22 cellular contexts compared by ENCODE assay signal in genomic region chr1:51302746-51303145, GRCh38. TPM values are rescaled to one million over a fixed set of nuclear protein-coding genes. Genes with fewer than 3 reads are reported as not detected.
DNase-seq lines count a peak whose midpoint lies in the region; ATAC-seq, FAIRE-seq and TF ChIP-seq lines count a peak whose summit lies in the region.
"Had no signal": no experiment of that assay in that cellular context is flagged by ENCODE, and none has a peak within 500 bp of the region (broad histone marks: within the 10 kb centered on the region; RNA-seq: fewer than 3 reads in every experiment).

No MANE protein-coding gene starts in this region.

- 48% methylated on average over 4 of the region's 7 CpGs for WGBS in HepG2 (ENCODE audit: low lambda C conversion rate)
- 52% methylated on average over 3 of the region's 7 CpGs for WGBS in right lobe of liver (ENCODE audit: insufficient coverage, low coverage, low lambda C conversion rate, missing lambda C conversion rate)
- no CpG with 5 or more reads among the region's 7 CpGs for WGBS in neuronal stem cell (ENCODE audit: extremely low coverage in 2 of 2, insufficient read length in 2 of 2, insufficient replicate concordance in 1 of 2), 2 donors
- 90% methylated on average over 7 of the region's 7 CpGs for WGBS in smooth muscle cell (ENCODE audit: low lambda C conversion rate)

- CTCF ChIA-PET in HepG2 (lab: Yijun Ruan, JAX; ENCODE audit: low intra/inter-chr PET ratio, low total read pairs): no interaction called here

- H4K20me1 ChIP-seq in HepG2 (ENCODE audit: insufficient read depth, low read length) (no peaks in the 10 kb centered on the region), smooth muscle cell (ENCODE audit: low read depth) (no peaks in the 10 kb centered on the region)

- H3K9ac ChIP-seq in HepG2 (ENCODE audit: insufficient read depth, low read depth, low read length): no peak overlapping the region
- H3K9ac ChIP-seq in neuronal stem cell (ENCODE audit: low read depth, low read length, poor library complexity): peak overlapping the region; percentile 53
- no peak overlapping the region for H3K9ac ChIP-seq in smooth muscle cell (ENCODE audit: low read depth)
- H3K9ac ChIP-seq: KMS-11 had no signal

- H2AFZ ChIP-seq in HepG2 (ENCODE audit: low read length): no peak overlapping the region
- no peak overlapping the region for H2AFZ ChIP-seq in neuronal stem cell (ENCODE audit: low read length)
- no peak overlapping the region for H2AFZ ChIP-seq in smooth muscle cell (ENCODE audit: low read depth)

- H2BK5ac ChIP-seq in neuronal stem cell (ENCODE audit: low read length): no peak overlapping the region

- no peak overlapping the region for H4K8ac ChIP-seq in neuronal stem cell (ENCODE audit: low read depth, low read length)

- no peaks in the 10 kb centered on the region for H3K9me3 ChIP-seq in HepG2 (ENCODE audit: low read length)
- no peaks in the 10 kb centered on the region for H3K9me3 ChIP-seq in right lobe of liver
- peaks cover 0 to 2% of the 10 kb centered on the region in 2 donors for H3K9me3 ChIP-seq in neuronal stem cell (replicated peaks in 1 of 2; ENCODE audit: control insufficient read depth in 2 of 2, insufficient read depth in 1 of 2, low read depth in 1 of 2, low read length in 2 of 2)
- no peaks in the 10 kb centered on the region for H3K9me3 ChIP-seq in smooth muscle cell (replicated peaks; ENCODE audit: low read depth)
- H3K9me3 ChIP-seq: A549 had no signal

- H3K79me2 ChIP-seq in HepG2 (ENCODE audit: insufficient read depth, low read length) (no peaks in the 10 kb centered on the region), smooth muscle cell (ENCODE audit: low read depth) (no peaks in the 10 kb centered on the region)

- H3K4me1 ChIP-seq in HepG2 (ENCODE audit: insufficient read depth, low read length) (peaks cover 34% of the 10 kb centered on the region), right lobe of liver (peaks cover 0 to 14% (median 4%) of the 10 kb centered on the region in 4 donors), neuronal stem cell (ENCODE audit: control insufficient read depth in 2 of 2, insufficient read depth in 1 of 2, low read depth in 1 of 2, low read length in 2 of 2) (peaks cover 4 to 5% of the 10 kb centered on the region in 2 donors), smooth muscle cell (ENCODE audit: low read depth) (no peaks in the 10 kb centered on the region)

- intact Hi-C loops in HepG2 (cut with micrococcal nuclease; ENCODE audit: unreplicated experiment) (no loop called here), right lobe of liver (cut with DNase I) (no loop called here)

- FAIRE-seq in HepG2 (lab: Jason Lieb, UNC): no peak
- peak; percentile 50 for FAIRE-seq in bronchial epithelial cell (lab: Jason Lieb, UNC)
- FAIRE-seq: A549, H54 had no signal

- H3K27me3 ChIP-seq in HepG2 (ENCODE audit: control insufficient read depth in 1 of 2, insufficient read depth in 2 of 2, low read length in 2 of 2) (no peaks in the 10 kb centered on the region; a peak in 2 of 5 replicates), right lobe of liver (no peaks in the 10 kb centered on the region), bronchial epithelial cell (ENCODE audit: control insufficient read depth, insufficient read depth, low read length) (no peaks in the 10 kb centered on the region), neuronal stem cell (ENCODE audit: control insufficient read depth in 3 of 3, insufficient read depth in 3 of 3, low read depth in 1 of 3, low read length in 3 of 3) (peaks cover 0 to 10% (median 0%) of the 10 kb centered on the region in 3 experiments), smooth muscle cell (ENCODE audit: low read depth) (no peaks in the 10 kb centered on the region)

- no peak overlapping the region for H3K4ac ChIP-seq in neuronal stem cell (ENCODE audit: low read length)

- no peak overlapping the region for H3K27ac ChIP-seq in HepG2 (ENCODE audit: extremely low read length, insufficient read depth, low read length)
- H3K27ac ChIP-seq in right lobe of liver: no peak overlapping the region
- H3K27ac ChIP-seq in neuronal stem cell (replicated peaks; ENCODE audit: low read length): no peak overlapping the region
- no peak overlapping the region for H3K27ac ChIP-seq in smooth muscle cell (ENCODE audit: low read depth)
- H3K27ac ChIP-seq: 22Rv1, C4-2B, HL-60, KMS-11 had no signal

- peak overlapping the region; percentile 1 for H3K18ac ChIP-seq in neuronal stem cell (ENCODE audit: low read length)

- TF ChIP-seq CTCF in HepG2 (CRISPR knock-in tag; IDR thresholded peaks at IDR 0.05): no peak
- no peak for TF ChIP-seq CTCF in right lobe of liver (IDR thresholded peaks at IDR 0.05)
- TF ChIP-seq CTCF in bronchial epithelial cell (IDR thresholded peaks at IDR 0.05; ENCODE audit: insufficient read depth, low read length, severe bottlenecking): no peak
- TF ChIP-seq CTCF in smooth muscle cell (IDR thresholded peaks at IDR 0.05; ENCODE audit: borderline replicate concordance, insufficient read depth, poor library complexity, severe bottlenecking): no peak

- H3K4me2 ChIP-seq in HepG2 (ENCODE audit: low read depth, low read length) (0 out of 2 replicates have a peak overlapping the region, but pooled peaks have one; percentile 18), neuronal stem cell (ENCODE audit: insufficient read depth, low read length, poor library complexity, severe bottlenecking) (no peak overlapping the region), smooth muscle cell (no peak overlapping the region)
- H3K4me2 ChIP-seq: A549, KMS-11 had no signal

- TF ChIP-seq RAD21 in HepG2 (CRISPR knock-in tag; IDR thresholded peaks at IDR 0.05): no peak

- no peak overlapping the region for H3K14ac ChIP-seq in neuronal stem cell (ENCODE audit: low read length)

- H3K79me1 ChIP-seq in neuronal stem cell (ENCODE audit: low read depth, low read length): no peaks in the 10 kb centered on the region

- no TSS peak for BruUV-seq in HepG2 (replicated peaks; lab: Mats Ljungman, UMichigan)

- no peak for DNase-seq in HepG2 (ENCODE audit: low spot score)
- no peak for DNase-seq in right lobe of liver
- peak; percentile 4 for DNase-seq in H4 (ENCODE audit: low spot score)
- DNase-seq in bronchial epithelial cell (ENCODE audit: low read depth): no peak
- no peak for DNase-seq in neuronal stem cell (ENCODE audit: low spot score)
- DNase-seq in KG1 (lab: John Stamatoyannopoulos, UW): no peak
- no peak for DNase-seq in activated gamma-delta T cell treated with Interleukin-2 at 50 U/mL for 16 hours
- DNase-seq in smooth muscle cell (lab: John Stamatoyannopoulos, UW; ENCODE audit: unreplicated experiment): no peak
- DNase-seq: AML-193; CD4-positive, alpha-beta T cell; DMS153; DMS79; GDM1; HCEC 1CT had no signal

- no peak overlapping the region for H2BK12ac ChIP-seq in neuronal stem cell (ENCODE audit: low read length)

- H3F3A ChIP-seq in smooth muscle cell (ENCODE audit: low read depth): no peaks in the 10 kb centered on the region

- H2BK15ac ChIP-seq in neuronal stem cell (ENCODE audit: low read length): no peak overlapping the region

- no peak overlapping the region for H2BK120ac ChIP-seq in neuronal stem cell (ENCODE audit: low read depth, low read length)

- no peak for ATAC-seq in HepG2
- no peak for ATAC-seq in right lobe of liver
- ATAC-seq: A549 had no signal

- in situ Hi-C loops in HepG2 (cut with HindIII; ENCODE audit: extremely low pct_ligation_motif_present, low pct_unique_long_range_greater_than_20kb): no loop called here

- H4K91ac ChIP-seq in neuronal stem cell (ENCODE audit: low read depth, low read length, poor library complexity): no peak overlapping the region

- H3K36me3 ChIP-seq in HepG2 (replicated peaks in 1 of 2; ENCODE audit: control insufficient read depth in 1 of 2, insufficient read depth in 2 of 2, low read length in 2 of 2) (no peaks in the 10 kb centered on the region), right lobe of liver (no peaks in the 10 kb centered on the region), bronchial epithelial cell (ENCODE audit: control insufficient read depth, insufficient read depth, low read length) (no peaks in the 10 kb centered on the region), neuronal stem cell (replicated peaks in 1 of 2; ENCODE audit: control insufficient read depth in 2 of 2, insufficient read depth in 2 of 2, low read length in 2 of 2) (no peaks in the 10 kb centered on the region), smooth muscle cell (ENCODE audit: low read depth) (no peaks in the 10 kb centered on the region)

- no peak overlapping the region for H2AK5ac ChIP-seq in neuronal stem cell (ENCODE audit: low read depth, low read length)

- POLR2A ChIA-PET in HepG2 (lab: Yijun Ruan, JAX): no interaction called here

- peak overlapping the region; percentile 21 for H3K23ac ChIP-seq in neuronal stem cell (ENCODE audit: low read depth, low read length, poor library complexity)

- H3K4me3 ChIP-seq in HepG2 (replicated peaks in 1 of 3; ENCODE audit: insufficient read depth in 1 of 3, low read depth in 2 of 3, low read length in 3 of 3) (no peak overlapping the region), right lobe of liver (no peak overlapping the region), bronchial epithelial cell (ENCODE audit: low read depth, low read length) (no peak overlapping the region), neuronal stem cell (ENCODE audit: low read length in 2 of 2) (no peak overlapping the region), smooth muscle cell (no peak overlapping the region)
- H3K4me3 ChIP-seq: A549 had no signal

- TF ChIP-seq EP300 in HepG2 (IDR thresholded peaks at IDR 0.05; ENCODE audit: low read depth in 2 of 2, low read length in 2 of 2) (no peak), HepG2 (CRISPR knock-in tag; IDR thresholded peaks at IDR 0.05; ENCODE audit: borderline replicate concordance) (no peak)

- TF ChIP-seq POLR2A in HepG2 (IDR thresholded peaks at IDR 0.05; ENCODE audit: insufficient read depth in 1 of 2, low read depth in 2 of 2, low read length in 2 of 2): no peak
- no peak for TF ChIP-seq POLR2A in right lobe of liver (IDR thresholded peaks at IDR 0.05)

RNA-seq across cellular contexts. Expression of gene TTC39A, which starts 27.6 kb away (rescaled TPM):
- total RNA-seq in HepG2 (2016; rRNA removed; fragmentation: Illumina TruSeq; extraction: Trizol): 0.33 and 0.90 TPM in 2 replicates
- 0.44 and 0.61 TPM in 2 replicates for total RNA-seq in HepG2 (2016; cell fraction: cytosol; rRNA removed; fragmentation: Illumina TruSeq; extraction: Trizol; ENCODE audit: low read depth)
- 0.48 and 1.2 TPM in 2 replicates for total RNA-seq in HepG2 (2016; cell fraction: insoluble cytoplasmic fraction; rRNA removed; fragmentation: Illumina TruSeq; extraction: Trizol)
- total RNA-seq in HepG2 (2016; cell fraction: membrane; rRNA removed; fragmentation: Illumina TruSeq; extraction: Trizol): 0.79 and 1.1 TPM in 2 replicates
- 0.50 and 0.81 TPM in 2 replicates for total RNA-seq in HepG2 (2016; cell fraction: nucleus; rRNA removed; fragmentation: Illumina TruSeq; extraction: Trizol)
- 1.5 and 1.7 TPM in 2 replicates for polyA plus RNA-seq in HepG2 (2011; rRNA removed)
- 0.79 and 1.2 TPM in 2 replicates for polyA plus RNA-seq in HepG2 (2011; cell fraction: cytosol; rRNA removed)
- polyA plus RNA-seq in HepG2 (2011; cell fraction: nucleus; rRNA removed): 1.1 and 1.7 TPM in 2 replicates
- polyA plus RNA-seq in HepG2 (2012): 0.32 and 0.73 TPM in 2 replicates
- polyA plus RNA-seq in HepG2 (2016; cell fraction: cytosol; fragmentation: Illumina TruSeq; extraction: Trizol; ENCODE audit: low read depth): 0.38 and 0.95 TPM in 2 replicates
- 1.2 and 1.3 TPM in 2 replicates for polyA plus RNA-seq in HepG2 (2016; cell fraction: insoluble cytoplasmic fraction; fragmentation: Illumina TruSeq; extraction: Trizol; ENCODE audit: low read depth)
- polyA plus RNA-seq in HepG2 (2016; cell fraction: membrane; fragmentation: Illumina TruSeq; extraction: Trizol; ENCODE audit: low read depth): 0.62 and 0.74 TPM in 2 replicates
- polyA plus RNA-seq in HepG2 (2016; cell fraction: nucleus; fragmentation: Illumina TruSeq; extraction: Trizol; ENCODE audit: insufficient read depth, low read depth): 1.8 and 2.5 TPM in 2 replicates
- 0.47 and 1.9 TPM in 2 replicates for polyA minus RNA-seq in HepG2 (2011; rRNA and poly(A)+ RNA removed; ENCODE audit: low replicate concordance)
- polyA minus RNA-seq in HepG2 (2011; cell fraction: cytosol; rRNA and poly(A)+ RNA removed): 1.2 and 1.3 TPM in 2 replicates
- polyA minus RNA-seq in HepG2 (2011; cell fraction: nucleus; rRNA and poly(A)+ RNA removed): 0.77 and 1.4 TPM in 2 replicates
- 1 to 10 TPM in 5 of 6 experiments, under 1 TPM in 1; 0.34 to 8.5 (median 3.4) TPM for total RNA-seq in right lobe of liver
- total RNA-seq in H4 (2014; rRNA removed; shearing (Covaris generic)): 0.83 and 3.5 TPM in 2 replicates
- total RNA-seq in bronchial epithelial cell: 6.1 and 20.5 TPM in 2 replicates
- polyA plus RNA-seq in neuronal stem cell (2013, experiment 1 of 2): 0.89 TPM
- 0.71 TPM for polyA plus RNA-seq in neuronal stem cell (2013, experiment 2 of 2)
- total RNA-seq in smooth muscle cell: 2.2 and 3.5 TPM in 2 replicates
- polyA plus RNA-seq in smooth muscle cell: 0.27 and 7.4 TPM in 2 replicates
- total RNA-seq: CD4-positive, alpha-beta T cell; HT1080 had no signal
- polyA plus RNA-seq: IgD-negative memory B cell had no signal
